Comparison of ENCODE assay signal across 9 cellular contexts in genomic region chr9:12776775-12777055, GRCh38. TPM values are rescaled to one million over a fixed set of nuclear protein-coding genes. Genes with fewer than 3 reads are reported as not detected.
DNase-seq lines count a peak whose midpoint lies in the region; ATAC-seq, FAIRE-seq and TF ChIP-seq lines count a peak whose summit lies in the region.
"Had no signal": no experiment of that assay in that cellular context is flagged by ENCODE, and none has a peak within 500 bp of the region (broad histone marks: within the 10 kb centered on the region; RNA-seq: fewer than 3 reads in every experiment).

No MANE protein-coding gene starts in this region.

- peaks cover 31% of the 10 kb centered on the region for H3K4me1 Mint-ChIP-seq in brain

- TF ChIP-seq CTCF in brain (conservative IDR thresholded peaks at IDR 0.05) (no peak), kidney (IDR thresholded peaks at IDR 0.05; ENCODE audit: borderline replicate concordance, extremely low read depth, insufficient read depth) (no peak), spleen (IDR thresholded peaks at IDR 0.05 in 8 of 11, conservative IDR thresholded peaks at IDR 0.05 in 3 of 11) (no peak)

- DNase-seq in kidney (no peak), spleen (no peak), DMS53 treated with DMSO at 0.1 percent for 48 hours (lab: John Stamatoyannopoulos, UW; ENCODE audit: unreplicated experiment) (no peak), NCI-H1417 treated with DMSO at 0.1 percent for 48 hours (lab: John Stamatoyannopoulos, UW) (no peak), C1 segment of cervical spinal cord (lab: John Stamatoyannopoulos, UW) (no peak)
- DNase-seq in activated CD4-positive, CD25-positive, alpha-beta regulatory T cell treated with anti-CD3 and anti-CD28 coated beads, Interleukin-2, amount 50 U/mL, for 72 hours: no peak

- H3K4me1 ChIP-seq in kidney (ENCODE audit: control insufficient read depth in 1 of 2, insufficient read depth in 1 of 2, low read depth in 1 of 2, low read length in 2 of 2) (peaks cover 0 to 5% of the 10 kb centered on the region in 2 donors), spleen (peaks cover 0 to 16% (median 3%) of the 10 kb centered on the region in 6 donors)

- peak overlapping the region; percentile 84 to 85 for H3K27ac ChIP-seq in kidney (ENCODE audit: low read depth in 2 of 2, low read length in 2 of 2)
- peak overlapping the region; percentile 64 to 88 (median 82) for H3K27ac ChIP-seq in spleen

- H3K27ac Mint-ChIP-seq in brain: peak overlapping the region; percentile 88 to 99 (median 93)

- WGBS in spleen, 5 donors: 18 to 28% (median 23%) methylated on average over 3 of the region's 3 CpGs

- no peak for TF ChIP-seq POLR2A in spleen (IDR thresholded peaks at IDR 0.05)

- H3K4me3 ChIP-seq in kidney (ENCODE audit: low read length in 2 of 2): peak overlapping the region; percentile 95 to 98
- peak overlapping the region; percentile 37 to 76 (median 56) for H3K4me3 ChIP-seq in spleen

- peak overlapping the region; percentile 30 to 41 for H3K9ac ChIP-seq in kidney (ENCODE audit: low read length in 2 of 2)

- H3K9me3 Mint-ChIP-seq in brain: no peaks in the 10 kb centered on the region

- H3K36me3 ChIP-seq in kidney (ENCODE audit: control insufficient read depth in 1 of 2, insufficient read depth in 2 of 2, low read length in 2 of 2) (no peaks in the 10 kb centered on the region), spleen (no peaks in the 10 kb centered on the region)

- H3K27me3 Mint-ChIP-seq in brain: peaks cover 21% of the 10 kb centered on the region

- H3K9me3 ChIP-seq in kidney (ENCODE audit: control insufficient read depth in 1 of 2, low read length in 2 of 2): no peaks in the 10 kb centered on the region
- H3K9me3 ChIP-seq in spleen: no peaks in the 10 kb centered on the region

- H3K4me3 Mint-ChIP-seq in brain: peak overlapping the region; percentile 95 to 98 (median 97)

- no peak for FAIRE-seq in kidney (lab: Jason Lieb, UNC)
- FAIRE-seq: GM12878 had no signal

- intact Hi-C loops in kidney (cut with DNase I): no loop called here
- intact Hi-C loops in spleen (cut with DNase I; ENCODE audit: low total_unique reads): no loop called here

- peaks cover 15% of the 10 kb centered on the region for H3K36me3 Mint-ChIP-seq in brain

- H3K27me3 ChIP-seq in spleen (replicated peaks in 1 of 7): peaks cover 0 to 27% (median 5%) of the 10 kb centered on the region in 7 donors

- peak; percentile 1 for ATAC-seq in HG02870 (IDR thresholded peaks at IDR 0.05; ENCODE audit: unreplicated experiment)

RNA-seq across cellular contexts. Expression of gene LURAP1L, which starts 1.9 kb away (rescaled TPM):
- polyA plus RNA-seq in brain (ENCODE audit: insufficient read depth, low read depth, low replicate concordance) (2.8 TPM), kidney (ENCODE audit: insufficient read depth, low read depth, low replicate concordance) (3.8 TPM), spleen (1 to 10 TPM; 5.6 to 8.1 (median 5.8) TPM)
- total RNA-seq in kidney (11.1 TPM), spleen (10 to 100 TPM; 10.3 to 34.0 (median 16.9) TPM)
